9 cellular contexts compared by ENCODE assay signal in the genomic region with DNA sequence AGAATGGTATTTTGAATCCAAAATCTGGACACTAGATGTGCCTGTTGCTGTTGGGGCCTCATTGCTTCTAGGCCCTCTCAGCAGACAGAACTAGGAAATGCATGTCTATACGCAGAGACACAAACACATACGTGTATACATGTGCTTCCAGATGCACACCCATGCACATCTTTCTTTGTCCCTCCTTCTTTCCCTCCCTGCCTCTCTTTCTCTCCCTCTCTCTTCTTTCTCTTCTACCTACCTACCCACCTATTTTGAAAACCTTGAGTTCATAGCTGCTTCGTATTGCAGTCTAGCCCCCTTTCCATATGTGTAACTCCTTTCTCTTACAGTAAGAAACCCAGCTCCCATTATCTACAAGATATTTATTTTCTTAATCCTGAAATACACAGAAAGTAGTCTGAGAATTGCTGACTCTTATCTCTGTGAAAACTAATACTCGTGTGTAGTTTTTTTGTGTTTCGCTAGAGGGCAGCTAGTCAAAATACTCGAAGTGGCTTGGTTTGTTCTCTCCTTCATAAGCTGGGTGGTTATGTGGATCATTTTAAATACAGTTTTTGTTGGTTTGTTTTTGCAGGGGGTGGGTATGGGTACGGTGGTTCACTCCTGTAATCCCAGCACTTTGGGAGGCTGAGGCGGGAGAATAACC. TPM values are rescaled to one million over a fixed set of nuclear protein-coding genes. Genes with fewer than 3 reads are reported as not detected.
DNase-seq lines count a peak whose midpoint lies in the region; ATAC-seq and TF ChIP-seq lines count a peak whose summit lies in the region.
"Had no signal": no experiment of that assay in that cellular context is flagged by ENCODE, and none has a peak within 500 bp of the region (broad histone marks: within the 10 kb centered on the region; RNA-seq: fewer than 3 reads in every experiment).

No MANE protein-coding gene starts in this region.

- ATAC-seq in activated CD4-positive, alpha-beta T cell treated with anti-CD3 and anti-CD28 coated beads for 36 hours, result no peak
- ATAC-seq in GM19455 (IDR thresholded peaks at IDR 0.05; ENCODE audit: unreplicated experiment) (no peak), GM19467 (IDR thresholded peaks at IDR 0.05; ENCODE audit: unreplicated experiment) (no peak)

- H3K27ac ChIP-seq in RWPE1, result no peak overlapping the region

- no peaks in the 10 kb centered on the region for H3K36me3 Mint-ChIP-seq in activated CD4-positive, alpha-beta T cell treated with anti-CD3 and anti-CD28 coated beads for 36 hours (ENCODE audit: low read depth)
- H3K36me3 Mint-ChIP-seq in activated CD4-positive, alpha-beta T cell treated with anti-CD3 and anti-CD28 coated beads, Interleukin-2, amount 10 ng/mL, durations not matched to agents 7 days and 5 days (ENCODE audit: low read depth), result no peaks in the 10 kb centered on the region
- peaks cover 3% of the 10 kb centered on the region for H3K36me3 Mint-ChIP-seq in type B pancreatic cell

- DNase-seq in activated CD4-positive, alpha-beta T cell treated with anti-CD3 and anti-CD28 coated beads for 36 hours, result no peak
- DNase-seq in activated CD4-positive, alpha-beta T cell treated with anti-CD3 and anti-CD28 coated beads, Interleukin-2, amount 10 ng/mL, durations not matched to agents 7 days and 5 days, result no peak
- DNase-seq in RWPE1 (ENCODE audit: low spot score), result no peak
- DNase-seq in fibroblast of peridontal ligament (ENCODE audit: extremely low read depth), result peak; percentile 65
- no peak for DNase-seq in type B pancreatic cell (ENCODE audit: extremely low spot score, unreplicated experiment)
- no peak for DNase-seq in NCI-H2196 treated with DMSO at 0.1 percent for 48 hours (lab: John Stamatoyannopoulos, UW; ENCODE audit: unreplicated experiment)
- DNase-seq: CD4-positive, alpha-beta T cell had no signal

- peak; percentile 40 for TF ChIP-seq CTCF in RWPE1 (conservative IDR thresholded peaks at IDR 0.05; ENCODE audit: low read depth)
- peak; percentile 59 for TF ChIP-seq CTCF in type B pancreatic cell (conservative IDR thresholded peaks at IDR 0.05)

- H3K9me3 Mint-ChIP-seq in activated CD4-positive, alpha-beta T cell treated with anti-CD3 and anti-CD28 coated beads for 36 hours (ENCODE audit: low read depth), result no peaks in the 10 kb centered on the region
- no peaks in the 10 kb centered on the region for H3K9me3 Mint-ChIP-seq in activated CD4-positive, alpha-beta T cell treated with anti-CD3 and anti-CD28 coated beads, Interleukin-2, amount 10 ng/mL, durations not matched to agents 7 days and 5 days
- H3K9me3 Mint-ChIP-seq in type B pancreatic cell, result no peaks in the 10 kb centered on the region
- H3K9me3 Mint-ChIP-seq: CD4-positive, alpha-beta T cell had no signal

- no peak overlapping the region for H3K4me3 Mint-ChIP-seq in activated CD4-positive, alpha-beta T cell treated with anti-CD3 and anti-CD28 coated beads for 36 hours
- H3K4me3 Mint-ChIP-seq in activated CD4-positive, alpha-beta T cell treated with anti-CD3 and anti-CD28 coated beads, Interleukin-2, amount 10 ng/mL, durations not matched to agents 7 days and 5 days, result no peak overlapping the region
- H3K4me3 Mint-ChIP-seq in type B pancreatic cell, result no peak overlapping the region
- H3K4me3 Mint-ChIP-seq: CD4-positive, alpha-beta T cell had no signal

- intact Hi-C loops in activated CD4-positive, alpha-beta T cell treated with anti-CD3 and anti-CD28 coated beads for 36 hours (cut with DNase I, micrococcal nuclease), result no loop called here

- CTCF ChIA-PET in activated CD4-positive, alpha-beta T cell treated with anti-CD3 and anti-CD28 coated beads for 36 hours (lab: Charles Lee), result interaction anchor here (0.8 to 1.2 kb wide), 7 partner anchors 9 to 69 kb away, joined by 3 to 8 read pairs (median 4); a partner anchor contains a TSS
- CTCF ChIA-PET in activated CD4-positive, alpha-beta T cell treated with anti-CD3 and anti-CD28 coated beads, Interleukin-2, amount 10 ng/mL, durations not matched to agents 7 days and 5 days (lab: Charles Lee), result interaction anchor here (0.6 to 6.0 kb wide), 6 partner anchors 9 to 154 kb away, joined by 3 to 36 read pairs (median 3); a partner anchor contains a TSS
- CTCF ChIA-PET in RWPE1 (lab: Yijun Ruan, JAX), result interaction anchor here (0.6 to 0.9 kb wide), 3 partner anchors 19 to 755 kb away, joined by 4 read pairs; a partner anchor contains a TSS

- H3K4me1 Mint-ChIP-seq in activated CD4-positive, alpha-beta T cell treated with anti-CD3 and anti-CD28 coated beads for 36 hours, result no peaks in the 10 kb centered on the region
- no peaks in the 10 kb centered on the region for H3K4me1 Mint-ChIP-seq in activated CD4-positive, alpha-beta T cell treated with anti-CD3 and anti-CD28 coated beads, Interleukin-2, amount 10 ng/mL, durations not matched to agents 7 days and 5 days
- H3K4me1 Mint-ChIP-seq in type B pancreatic cell (ENCODE audit: unreplicated experiment), result peaks cover 4% of the 10 kb centered on the region

- H3K27me3 Mint-ChIP-seq in activated CD4-positive, alpha-beta T cell treated with anti-CD3 and anti-CD28 coated beads for 36 hours, result no peaks in the 10 kb centered on the region
- H3K27me3 Mint-ChIP-seq in activated CD4-positive, alpha-beta T cell treated with anti-CD3 and anti-CD28 coated beads, Interleukin-2, amount 10 ng/mL, durations not matched to agents 7 days and 5 days, result no peaks in the 10 kb centered on the region
- H3K27me3 Mint-ChIP-seq in type B pancreatic cell, result no peaks in the 10 kb centered on the region
- H3K27me3 Mint-ChIP-seq: CD4-positive, alpha-beta T cell had no signal

- peak overlapping the region; percentile 13 for H3K27ac Mint-ChIP-seq in activated CD4-positive, alpha-beta T cell treated with anti-CD3 and anti-CD28 coated beads for 36 hours
- no peak overlapping the region for H3K27ac Mint-ChIP-seq in activated CD4-positive, alpha-beta T cell treated with anti-CD3 and anti-CD28 coated beads, Interleukin-2, amount 10 ng/mL, durations not matched to agents 7 days and 5 days
- H3K27ac Mint-ChIP-seq in type B pancreatic cell, result no peak overlapping the region
- H3K27ac Mint-ChIP-seq: CD4-positive, alpha-beta T cell had no signal

- POLR2A ChIA-PET in activated CD4-positive, alpha-beta T cell treated with anti-CD3 and anti-CD28 coated beads for 36 hours (lab: Charles Lee), result interaction anchor here (1.3 kb wide), 1 partner anchor 13 kb away, joined by 3 read pairs; no protein-coding TSS in a partner anchor
- POLR2A ChIA-PET in activated CD4-positive, alpha-beta T cell treated with anti-CD3 and anti-CD28 coated beads, Interleukin-2, amount 10 ng/mL, durations not matched to agents 7 days and 5 days (lab: Charles Lee), result no interaction called here
- POLR2A ChIA-PET in RWPE1 (lab: Yijun Ruan, JAX; ENCODE audit: low non-redundant PET), result interaction anchor here (0.9 kb wide), 1 partner anchor 65 kb away, joined by 3 read pairs; no protein-coding TSS in a partner anchor

RNA-seq across cellular contexts. Expression of a gene that starts 18.5 kb away (rescaled TPM):
- total RNA-seq in activated CD4-positive, alpha-beta T cell treated with anti-CD3 and anti-CD28 coated beads for 36 hours, result 1,000 to 10,000 TPM; 2,842 to 4,727 TPM
- 1,000 to 10,000 TPM; 2,113 to 2,760 TPM for total RNA-seq in activated CD4-positive, alpha-beta T cell treated with anti-CD3 and anti-CD28 coated beads, Interleukin-2, amount 10 ng/mL, durations not matched to agents 7 days and 5 days
- 1,894 and 1,964 TPM in 2 replicates for total RNA-seq in type B pancreatic cell (ENCODE audit: low replicate concordance)

RNA-seq across cellular contexts. Expression of a gene that starts 26.4 kb away (rescaled TPM):
- 1 to 10 TPM; 2.1 to 2.2 TPM for total RNA-seq in activated CD4-positive, alpha-beta T cell treated with anti-CD3 and anti-CD28 coated beads for 36 hours
- under 1 TPM; 0.84 to 0.98 TPM for total RNA-seq in activated CD4-positive, alpha-beta T cell treated with anti-CD3 and anti-CD28 coated beads, Interleukin-2, amount 10 ng/mL, durations not matched to agents 7 days and 5 days
- total RNA-seq in type B pancreatic cell (ENCODE audit: low replicate concordance), result 5.5 and 11.1 TPM in 2 replicates
